In genomic region chr15:48781481-48782081, GRCh38 we compare ENCODE assay signal across 24 cellular contexts. TPM values are rescaled to one million over a fixed set of nuclear protein-coding genes. Genes with fewer than 3 reads are reported as not detected.
DNase-seq lines count a peak whose midpoint lies in the region; ATAC-seq and TF ChIP-seq lines count a peak whose summit lies in the region.
"Had no signal": no experiment of that assay in that cellular context is flagged by ENCODE, and none has a peak within 500 bp of the region (broad histone marks: within the 10 kb centered on the region; RNA-seq: fewer than 3 reads in every experiment).

No MANE protein-coding gene starts in this region.

- H2AFZ ChIP-seq in PC-3 (ENCODE audit: low read length): no peak overlapping the region
- H2AFZ ChIP-seq: PC-9 had no signal

- TF ChIP-seq CTCF in HFFc6 (IDR thresholded peaks at IDR 0.05) (no peak), PC-3 (conservative IDR thresholded peaks at IDR 0.05; ENCODE audit: low read depth, low read length) (no peak)

- ATAC-seq in PC-3 (peak; percentile 53), left colon (peak; percentile 95), HG03097 (IDR thresholded peaks at IDR 0.05; ENCODE audit: low FRiP score, unreplicated experiment) (no peak), esophagus mucosa (no peak)
- ATAC-seq: T-cell had no signal

- DNase-seq in HFFc6: no peak
- DNase-seq in PC-3: peak; percentile 66
- peak in 1 of 2 donors; percentile 25 for DNase-seq in left colon
- DNase-seq in mucosa of gallbladder (ENCODE audit: low spot score): peak; percentile 38
- no peak for DNase-seq in NCI-H1417 treated with DMSO at 0.1 percent for 48 hours (lab: John Stamatoyannopoulos, UW)
- no peak for DNase-seq in effector memory CD4-positive, alpha-beta T cell
- DNase-seq: CD8-positive, alpha-beta memory T cell; DMS153; MV-4-11; NCI-H1105 treated with DMSO at 0.1 percent for 48 hours; NCI-H1694; NCI-H2081; NCI-H345; NCI-H524 treated with DMSO at 0.1 percent for 48 hours; NCI-H774; NK-92 treated with Interleukin-12 subunit alpha and Interleukin-12 subunit beta, amount 100 ng/mL, for 24 hours; PC-9; RPMI8226; SHP77; T-cell had no signal

- peak overlapping the region; percentile 61 for H3K9ac ChIP-seq in PC-3 (ENCODE audit: low read length)

- no peaks in the 10 kb centered on the region for H4K20me1 ChIP-seq in PC-3 (ENCODE audit: low read length)

- H3K9me2 ChIP-seq in PC-3 (replicated peaks; ENCODE audit: low read length): no peaks in the 10 kb centered on the region

- H3K27ac ChIP-seq in PC-3 (ENCODE audit: low read length): peak overlapping the region; percentile 92
- H3K27ac ChIP-seq in effector memory CD4-positive, alpha-beta T cell (ENCODE audit: insufficient read depth, low read length, poor library complexity, severe bottlenecking): no peak overlapping the region
- H3K27ac ChIP-seq: PC-9 had no signal

- BruUV-seq in PC-3 (replicated peaks; lab: Mats Ljungman, UMichigan): no TSS peak

- H3K4me3 ChIP-seq in PC-3 (ENCODE audit: low read length): no peak overlapping the region
- H3K4me3 ChIP-seq in effector memory CD4-positive, alpha-beta T cell (ENCODE audit: insufficient read depth, low read depth, low read length, poor library complexity, severe bottlenecking): no peak overlapping the region
- H3K4me3 ChIP-seq: PC-9 had no signal

- no peaks in the 10 kb centered on the region for H3K79me2 ChIP-seq in PC-3 (ENCODE audit: low read length)

- POLR2A ChIA-PET in PC-3 (lab: Charles Lee; ENCODE audit: unreplicated experiment): no interaction called here

- intact Hi-C loops in PC-3 (cut with micrococcal nuclease): loop anchor here (2.0 kb wide), 1 partner anchor 15 kb away; no protein-coding TSS in a partner anchor
- intact Hi-C loops in left colon (cut with DNase I, micrococcal nuclease): no loop called here

- no peaks in the 10 kb centered on the region for H3K9me3 Mint-ChIP-seq in HFFc6
- H3K9me3 Mint-ChIP-seq: CD14-positive monocyte; CD8-positive, alpha-beta memory T cell; T-cell had no signal

- H3K27me3 ChIP-seq in PC-3 (ENCODE audit: low read length): no peaks in the 10 kb centered on the region
- H3K27me3 ChIP-seq in effector memory CD4-positive, alpha-beta T cell (replicated peaks; ENCODE audit: control insufficient read depth, insufficient read depth, low read length, poor library complexity, severe bottlenecking): no peaks in the 10 kb centered on the region

- H3K4me2 ChIP-seq in PC-3 (ENCODE audit: low read length): peak overlapping the region; percentile 57
- H3K4me2 ChIP-seq: PC-9 had no signal

- peaks cover 25% of the 10 kb centered on the region for H3K36me3 ChIP-seq in PC-3 (ENCODE audit: low read depth, low read length)
- H3K36me3 ChIP-seq in effector memory CD4-positive, alpha-beta T cell (ENCODE audit: control insufficient read depth, insufficient read depth, low read length): peaks cover 9% of the 10 kb centered on the region

- no peaks in the 10 kb centered on the region for H3K9me3 ChIP-seq in PC-3 (ENCODE audit: low read length)
- no peaks in the 10 kb centered on the region for H3K9me3 ChIP-seq in effector memory CD4-positive, alpha-beta T cell (ENCODE audit: control insufficient read depth, low read length)

- no peak overlapping the region for H3K4me3 Mint-ChIP-seq in HFFc6
- H3K4me3 Mint-ChIP-seq: B cell; CD14-positive monocyte; CD8-positive, alpha-beta memory T cell; T-cell had no signal

- H3K27me3 Mint-ChIP-seq in HFFc6 (ENCODE audit: insufficient read depth): no peaks in the 10 kb centered on the region
- H3K27me3 Mint-ChIP-seq: B cell; CD8-positive, alpha-beta memory T cell; T-cell had no signal

- H3K4me1 ChIP-seq in PC-3 (ENCODE audit: insufficient read depth, low read length): peaks cover 25% of the 10 kb centered on the region
- no peaks in the 10 kb centered on the region for H3K4me1 ChIP-seq in effector memory CD4-positive, alpha-beta T cell (ENCODE audit: control insufficient read depth, insufficient read depth, low read length, poor library complexity, severe bottlenecking)

- H3K27ac Mint-ChIP-seq in HFFc6: 0 out of 2 replicates have a peak overlapping the region, but pooled peaks have one; percentile 20
- H3K27ac Mint-ChIP-seq: B cell, T-cell had no signal

- no peaks in the 10 kb centered on the region for H3F3A ChIP-seq in PC-3 (ENCODE audit: low read length, unreplicated experiment)

- peaks cover 29% of the 10 kb centered on the region for H3K4me1 Mint-ChIP-seq in HFFc6 (ENCODE audit: low read depth)
- H3K4me1 Mint-ChIP-seq: B cell; CD14-positive monocyte; CD8-positive, alpha-beta memory T cell; T-cell had no signal

- H3K36me3 Mint-ChIP-seq in HFFc6 (ENCODE audit: low read depth): peaks cover 41% of the 10 kb centered on the region

- CTCF ChIA-PET in PC-3 (lab: Charles Lee): no interaction called here

RNA-seq across cellular contexts. Expression of gene CEP152, which starts 29.3 kb away (rescaled TPM):
- total RNA-seq in HFFc6 (2021; fragmentation: NEBNext Ultra II Directional; extraction: Animal tissue kit (Norgen Biotek cat#: 25700)): 1 to 10 TPM; 3.4 to 7.5 (median 6.5) TPM
- total RNA-seq in PC-3 (2014; rRNA removed): 7.5 and 8.2 TPM in 2 replicates
- total RNA-seq in left colon: 1 to 10 TPM; 5.9 to 7.8 TPM
- total RNA-seq in mucosa of gallbladder: 5.5 TPM
- 4.5 TPM for total RNA-seq in esophagus mucosa

Comparison
In these comparisons a context has a peak if more than half of its experiments do, and no peak if none do; other contexts are left out.
1. DNase-seq: peak in PC-3 (single experiment) and mucosa of gallbladder (single experiment); none in HFFc6 (single experiment), NCI-H1417 treated with DMSO at 0.1 percent for 48 hours (single experiment) and effector memory CD4-positive, alpha-beta T cell (0 of 3).
2. ATAC-seq: peak in PC-3 (single experiment) and left colon (single experiment); none in HG03097 (single experiment) and esophagus mucosa (single experiment).